In genomic region chr5:110865400-110866094, GRCh38 we compare ENCODE assay signal across 7 cellular contexts.
DNase-seq lines count a peak whose midpoint lies in the region; ATAC-seq, FAIRE-seq and TF ChIP-seq lines count a peak whose summit lies in the region.

No MANE protein-coding gene starts in this region.

- TF ChIP-seq CTCF in GM12865 (IDR thresholded peaks at IDR 0.05; ENCODE audit: insufficient read depth, low read depth, low read length, missing control alignments) (peak; percentile 59), endothelial cell (IDR thresholded peaks at IDR 0.05; ENCODE audit: unreplicated experiment) (peak; percentile 66), type B pancreatic cell (conservative IDR thresholded peaks at IDR 0.05) (peak; percentile 68)

- H3K4me3 Mint-ChIP-seq in endothelial cell (ENCODE audit: unreplicated experiment) (no peak overlapping the region), type B pancreatic cell (no peak overlapping the region)

- no peak for FAIRE-seq in H54 (lab: Jason Lieb, UNC)

- intact Hi-C loops in left ventricle myocardium superior (cut with micrococcal nuclease) = no loop called here

- H3K9me3 Mint-ChIP-seq in endothelial cell (ENCODE audit: unreplicated experiment) (no peaks in the 10 kb centered on the region), type B pancreatic cell (no peaks in the 10 kb centered on the region)

- ATAC-seq in HG02588 (IDR thresholded peaks at IDR 0.05; ENCODE audit: unreplicated experiment) = no peak
- ATAC-seq in left ventricle myocardium superior = no peak

- no peak overlapping the region for H3K4me3 ChIP-seq in GM12865 (ENCODE audit: low read depth, low read length)

- no peak for TF ChIP-seq POLR2A in H54 (IDR thresholded peaks at IDR 0.05; ENCODE audit: low read depth, low read length)

- peaks cover 3% of the 10 kb centered on the region for H3K27me3 Mint-ChIP-seq in endothelial cell (ENCODE audit: unreplicated experiment)
- H3K27me3 Mint-ChIP-seq in type B pancreatic cell = peaks cover 7% of the 10 kb centered on the region

- H3K4me1 Mint-ChIP-seq in endothelial cell (ENCODE audit: unreplicated experiment) (peaks cover 8% of the 10 kb centered on the region), type B pancreatic cell (ENCODE audit: unreplicated experiment) (no peaks in the 10 kb centered on the region)

- H3K36me3 Mint-ChIP-seq in endothelial cell (ENCODE audit: low read depth, unreplicated experiment) (no peaks in the 10 kb centered on the region), type B pancreatic cell (no peaks in the 10 kb centered on the region)

- DNase-seq in GM12865 (ENCODE audit: low read depth) (peak; percentile 55), H54 (ENCODE audit: insufficient read length, low spot score) (peak; percentile 19), NCI-H460 (ENCODE audit: extremely low read depth, low read depth) (peak; percentile 19), endothelial cell (ENCODE audit: low spot score) (peak; percentile 65), type B pancreatic cell (ENCODE audit: extremely low spot score, unreplicated experiment) (no peak), left ventricle myocardium superior (no peak)

- H3K27ac Mint-ChIP-seq in endothelial cell (ENCODE audit: unreplicated experiment) (no peak overlapping the region), type B pancreatic cell (no peak overlapping the region)

Comparison
In these comparisons a context has a peak if more than half of its experiments do, and no peak if none do; other contexts are left out.
1. DNase-seq: peak in GM12865 (single experiment), H54 (single experiment), NCI-H460 (single experiment) and endothelial cell (single experiment); none in type B pancreatic cell (single experiment) and left ventricle myocardium superior (single experiment).
2. Peak in every context shown above with its lines, with median percentiles within 50 percentile points of each other: CTCF ChIP-seq.